ENCODE assay signal across 15 cellular contexts in the genomic region with DNA sequence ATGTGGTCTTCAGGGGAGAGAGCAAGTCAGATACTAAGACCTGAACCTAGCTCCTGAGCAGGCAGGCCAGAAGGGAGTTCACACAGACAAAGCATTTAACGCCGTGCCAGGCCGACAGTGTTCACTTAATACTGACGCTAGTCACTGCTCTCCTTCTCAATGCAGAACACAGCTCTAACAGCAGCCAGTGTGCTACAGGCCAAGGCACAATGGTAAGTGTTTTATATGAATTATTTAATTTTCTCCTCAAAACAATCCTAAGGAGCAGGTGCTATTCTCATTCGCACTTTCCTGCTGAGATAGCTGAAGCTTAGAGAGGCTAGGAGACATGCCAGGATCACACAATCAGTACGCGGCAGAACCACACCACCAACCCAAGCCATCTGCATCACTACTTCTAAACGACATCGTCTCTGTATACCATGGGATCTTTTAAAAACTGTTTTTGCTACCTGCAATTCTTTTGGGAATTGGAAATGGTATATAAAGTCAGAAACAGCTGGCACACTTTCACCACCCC.
A peak's percentile ranks its signal among the peaks of the same experiment; 100 is the strongest.
DNase-seq lines count a peak whose midpoint lies in the region; ATAC-seq, FAIRE-seq and TF ChIP-seq lines count a peak whose summit lies in the region.
"Had no signal": no experiment of that assay in that cellular context is flagged by ENCODE, and none has a peak within 500 bp of the region (broad histone marks: within the 10 kb centered on the region; RNA-seq: fewer than 3 reads in every experiment).

No MANE protein-coding gene starts in this region.

- H3K79me2 ChIP-seq in GM23338 (replicated peaks; ENCODE audit: insufficient read depth) (no peaks in the 10 kb centered on the region), H1 (ENCODE audit: control insufficient read depth in 1 of 2, insufficient read depth in 2 of 2, low read length in 2 of 2) (no peaks in the 10 kb centered on the region)

- no peak overlapping the region for H3K4ac ChIP-seq in H1 (replicated peaks; ENCODE audit: insufficient read length, low read depth, low read length)

- no peak overlapping the region for H4K91ac ChIP-seq in H1 (replicated peaks; ENCODE audit: insufficient read length, low read length)

- no peak overlapping the region for H2BK15ac ChIP-seq in H1 (ENCODE audit: low read length)

- H3K56ac ChIP-seq in H1 (replicated peaks; ENCODE audit: insufficient read length, low read depth, low read length), result no peak overlapping the region

- H2BK20ac ChIP-seq in H1 (ENCODE audit: low read length), result no peak overlapping the region

- FAIRE-seq in H1 (lab: Jason Lieb, UNC), result peak; percentile 58
- FAIRE-seq: G401.6, GM12892 had no signal

- H4K8ac ChIP-seq in H1 (ENCODE audit: extremely low read depth, insufficient read depth, low read length), result no peak overlapping the region

- no peak for DNase-seq in GM23338 (ENCODE audit: low spot score)
- peak; percentile 71 for DNase-seq in cerebellar cortex (ENCODE audit: low spot score)
- no peak for DNase-seq in H1 (ENCODE audit: low read depth in 1 of 2, low spot score in 2 of 2)
- DNase-seq in NCI-H187 treated with DMSO at 0.1 percent for 48 hours (lab: John Stamatoyannopoulos, UW), result no peak
- no peak for DNase-seq in ecto neural progenitor cell (ENCODE audit: low spot score)
- DNase-seq: Calu3; CD4-positive, alpha-beta memory T cell; COR-L47; DMS53; DMS79 treated with DMSO at 0.1 percent for 48 hours; H9 had no signal

- POLR2A ChIA-PET in H1 (lab: Charles Lee; ENCODE audit: partially characterized antibody), result no interaction called here

- no peak for TF ChIP-seq RAD21 in H1 (IDR thresholded peaks at IDR 0.05 in 1 of 2, conservative IDR thresholded peaks at IDR 0.05 in 1 of 2; ENCODE audit: low read depth in 2 of 2, low read length in 2 of 2)

- H3K27ac ChIP-seq in GM23338 (ENCODE audit: low read depth) (no peak overlapping the region), H1 (ENCODE audit: low read depth, low read length) (no peak overlapping the region)

- H2BK12ac ChIP-seq in H1 (ENCODE audit: low read depth, low read length), result no peak overlapping the region

- no peaks in the 10 kb centered on the region for H3K23me2 ChIP-seq in H1 (ENCODE audit: low read depth, low read length)

- H3K9me3 ChIP-seq in H1 (ENCODE audit: insufficient read depth in 2 of 2, low read depth in 1 of 2, low read length in 1 of 2), result no peaks in the 10 kb centered on the region

- H2AK5ac ChIP-seq in H1 (ENCODE audit: low read depth, low read length), result no peak overlapping the region

- no peaks in the 10 kb centered on the region for H3K79me1 ChIP-seq in H1 (ENCODE audit: low read depth, low read length)

- H3K27me3 Mint-ChIP-seq in GM23338 (ENCODE audit: insufficient read depth, low read depth, poor library complexity), result peaks cover 3% of the 10 kb centered on the region

- WGBS in H1 (ENCODE audit: extremely low coverage in 1 of 2, insufficient coverage in 1 of 2, insufficient read length in 1 of 2, insufficient replicate concordance in 2 of 2, low coverage in 1 of 2, low lambda C conversion rate in 2 of 2, missing lambda C conversion rate in 1 of 2), 2 experiments, result 74% methylated on average over 9 of the region's 9 CpGs; no CpG with 5 or more reads in 1 of the 2 experiments

- H3K36me3 Mint-ChIP-seq in GM23338 (ENCODE audit: low read depth), result no peaks in the 10 kb centered on the region
- H3K36me3 Mint-ChIP-seq: CD4-positive, alpha-beta memory T cell had no signal

- H3F3A ChIP-seq in GM23338 (replicated peaks; ENCODE audit: low read depth), result no peaks in the 10 kb centered on the region

- no peak for TF ChIP-seq EP300 in H1 (IDR thresholded peaks at IDR 0.05; ENCODE audit: borderline replicate concordance in 1 of 2, low read depth in 2 of 2, low read length in 2 of 2)

- H3K9me3 Mint-ChIP-seq in GM23338, result no peaks in the 10 kb centered on the region
- H3K9me3 Mint-ChIP-seq: CD4-positive, alpha-beta memory T cell; H9 had no signal

- no peak overlapping the region for H3K4me2 ChIP-seq in GM23338
- 0 out of 4 replicates have a peak overlapping the region, but pooled peaks of 1 of the 2 experiments have one; percentile 17 for H3K4me2 ChIP-seq in H1 (ENCODE audit: insufficient read depth in 1 of 2, low read depth in 2 of 2, low read length in 2 of 2)

- H3K23ac ChIP-seq in H1 (ENCODE audit: insufficient read length), result no peak overlapping the region

- no peaks in the 10 kb centered on the region for H3K36me3 ChIP-seq in GM23338 (ENCODE audit: insufficient read depth)
- no peaks in the 10 kb centered on the region for H3K36me3 ChIP-seq in H1 (ENCODE audit: control insufficient read depth in 2 of 4, insufficient read depth in 4 of 4, low read length in 3 of 4)

- CTCF ChIA-PET in H1 (lab: Charles Lee; ENCODE audit: partially characterized antibody), result interaction anchor here (1.0 to 7.0 kb wide), 5 partner anchors 8 to 72 kb away, joined by 3 to 33 read pairs (median 10); no protein-coding TSS in a partner anchor

- H2AFZ ChIP-seq in GM23338, result no peak overlapping the region
- no peak overlapping the region for H2AFZ ChIP-seq in H1 (ENCODE audit: low read length)

- no peak overlapping the region for H3K4me3 Mint-ChIP-seq in GM23338
- H3K4me3 Mint-ChIP-seq: CD4-positive, alpha-beta memory T cell; H9 had no signal

- no peak overlapping the region for H2BK5ac ChIP-seq in H1 (ENCODE audit: low read depth, low read length)

- H3K4me1 ChIP-seq in GM23338 (ENCODE audit: insufficient read depth) (peaks cover 8% of the 10 kb centered on the region; the same call in 1 of the 2 replicates), H1 (replicated peaks in 1 of 4; ENCODE audit: control insufficient read depth in 3 of 4, insufficient read depth in 4 of 4, low read length in 3 of 4) (peaks cover 0 to 5% (median 2%) of the 10 kb centered on the region in 4 experiments; a peak in 2 of 7 replicates)

- H4K20me1 ChIP-seq in GM23338 (replicated peaks; ENCODE audit: insufficient read depth) (no peaks in the 10 kb centered on the region), H1 (replicated peaks in 1 of 2; ENCODE audit: control insufficient read depth in 1 of 2, insufficient read depth in 2 of 2, low read length in 2 of 2) (no peaks in the 10 kb centered on the region)

- no peak overlapping the region for H4K5ac ChIP-seq in H1 (ENCODE audit: insufficient read length, low read depth, low read length)

- peaks cover 23% of the 10 kb centered on the region for H3K4me1 Mint-ChIP-seq in GM23338
- H3K4me1 Mint-ChIP-seq: CD4-positive, alpha-beta memory T cell had no signal

- no peak overlapping the region for H3K14ac ChIP-seq in H1 (ENCODE audit: insufficient read length)

- no peak overlapping the region for H3K9ac ChIP-seq in H1 (replicated peaks in 1 of 4; ENCODE audit: extremely low read depth in 1 of 4, low read depth in 3 of 4, low read length in 3 of 4)

- no peak for TF ChIP-seq POLR2A in H1 (IDR thresholded peaks at IDR 0.05; ENCODE audit: control extremely low read depth in 1 of 2, low read depth in 2 of 2, low read length in 2 of 2)

- H2BK120ac ChIP-seq in H1 (replicated peaks; ENCODE audit: low read depth, low read length), result no peak overlapping the region

- H3K27me3 ChIP-seq in GM23338 (ENCODE audit: insufficient read depth) (no peaks in the 10 kb centered on the region), H1 (replicated peaks in 1 of 4; ENCODE audit: control insufficient read depth in 3 of 4, extremely low read depth in 1 of 4, insufficient read depth in 3 of 4, low read length in 3 of 4) (no peaks in the 10 kb centered on the region)

- H3K9me2 ChIP-seq in GM23338 (ENCODE audit: insufficient read depth), result no peaks in the 10 kb centered on the region

- no peak overlapping the region for H3K27ac Mint-ChIP-seq in GM23338
- H3K27ac Mint-ChIP-seq: CD4-positive, alpha-beta memory T cell had no signal

- ATAC-seq in GM23338 (peak; percentile 82), HG02840 (IDR thresholded peaks at IDR 0.05; ENCODE audit: low FRiP score, unreplicated experiment) (no peak)
- ATAC-seq: HCT116 had no signal

- no peak overlapping the region for H3K18ac ChIP-seq in H1 (ENCODE audit: extremely low read depth, low read length)

- H3K4me3 ChIP-seq in GM23338 (no peak overlapping the region), H1 (ENCODE audit: extremely low read depth in 1 of 4, insufficient read depth in 2 of 4, low read depth in 3 of 4, low read length in 4 of 4) (no peak overlapping the region)

- no peak for TF ChIP-seq CTCF in GM23338 (conservative IDR thresholded peaks at IDR 0.05; ENCODE audit: low read depth in 2 of 2)
- TF ChIP-seq CTCF in H1 (IDR thresholded peaks at IDR 0.05; ENCODE audit: control extremely low read depth in 1 of 3, insufficient read depth in 1 of 3, low read depth in 1 of 3, low read length in 3 of 3), result no peak

TF ChIP-seq in H1, 55 proteins besides CTCF, POLR2A, EP300 and RAD21:
- TF ChIP-seq KDM5A (IDR thresholded peaks at IDR 0.05; ENCODE audit: low read length) (no peak), SIX5 (IDR thresholded peaks at IDR 0.05; ENCODE audit: low read depth, low read length) (no peak), HDAC2 (IDR thresholded peaks at IDR 0.05; ENCODE audit: borderline replicate concordance in 1 of 2, low read depth in 2 of 2, low read length in 2 of 2) (no peak), NANOG (IDR thresholded peaks at IDR 0.05; ENCODE audit: insufficient read depth, low read depth, low read length, poor library complexity, severe bottlenecking) (no peak), SIRT6 (IDR thresholded peaks at IDR 0.05; ENCODE audit: low read length) (no peak), MAFK (IDR thresholded peaks at IDR 0.05; ENCODE audit: low read depth, low read length) (no peak), SP2 (IDR thresholded peaks at IDR 0.05; ENCODE audit: low read length) (no peak), CBX5 (IDR thresholded peaks at IDR 0.05; ENCODE audit: low read depth, low read length) (no peak), CEBPB (IDR thresholded peaks at IDR 0.05; ENCODE audit: low read depth, low read length) (no peak), ZNF274 (IDR thresholded peaks at IDR 0.05; ENCODE audit: borderline replicate concordance, extremely low read depth, low read length) (no peak), SP1 (IDR thresholded peaks at IDR 0.05; ENCODE audit: low read depth, low read length) (no peak)
